8 cellular contexts compared by ENCODE assay signal in genomic region chr7:123624527-123625183, GRCh38. TPM values are rescaled to one million over a fixed set of nuclear protein-coding genes. Genes with fewer than 3 reads are reported as not detected.
DNase-seq lines count a peak whose midpoint lies in the region; ATAC-seq, FAIRE-seq and TF ChIP-seq lines count a peak whose summit lies in the region.

No MANE protein-coding gene starts in this region.

- H3K27me3 ChIP-seq in HL-60 (ENCODE audit: insufficient read depth, poor library complexity, severe bottlenecking), result no peaks in the 10 kb centered on the region

- H3K27ac Mint-ChIP-seq in osteocyte (ENCODE audit: unreplicated experiment), result no peak overlapping the region

- no peaks in the 10 kb centered on the region for H3K9me3 Mint-ChIP-seq in osteocyte (ENCODE audit: unreplicated experiment)

- H3K27me3 Mint-ChIP-seq in osteocyte (ENCODE audit: unreplicated experiment), result no peaks in the 10 kb centered on the region

- H3K36me3 Mint-ChIP-seq in osteocyte (ENCODE audit: unreplicated experiment), result no peaks in the 10 kb centered on the region

- TF ChIP-seq CTCF in D721Med (IDR thresholded peaks at IDR 0.05; ENCODE audit: insufficient read depth, missing control alignments), result peak; percentile 48
- peak; percentile 38 for TF ChIP-seq CTCF in HL-60 (IDR thresholded peaks at IDR 0.05; ENCODE audit: insufficient read depth, low read length)
- peak; percentile 44 for TF ChIP-seq CTCF in osteocyte (IDR thresholded peaks at IDR 0.05)

- H3K4me3 Mint-ChIP-seq in osteocyte (ENCODE audit: unreplicated experiment), result no peak overlapping the region

- DNase-seq in D721Med (ENCODE audit: insufficient read length, low spot score), result no peak
- peak in 1 of 2 experiments; percentile 37 for DNase-seq in HL-60 (ENCODE audit: low read depth in 1 of 2, low spot score in 1 of 2)
- peak; percentile 56 for DNase-seq in ecto neural progenitor cell (ENCODE audit: low spot score)
- DNase-seq in osteocyte (ENCODE audit: extremely low spot score, unreplicated experiment), result no peak
- DNase-seq in frontal cortex (ENCODE audit: low spot score in 2 of 2), result no peak
- DNase-seq in middle frontal gyrus (ENCODE audit: extremely low spot score, low spot score), result no peak

- ATAC-seq in GM21390 (IDR thresholded peaks at IDR 0.05; ENCODE audit: unreplicated experiment), result peak; percentile 97
- peak; percentile 35 to 45 for ATAC-seq in activated CD4-positive, CD25-positive, alpha-beta regulatory T cell treated with anti-CD3 and anti-CD28 coated beads, Interleukin-2, amount 50 U/mL, for 24 hours

- FAIRE-seq in D721Med (lab: Jason Lieb, UNC), result no peak
- no peak for FAIRE-seq in frontal cortex (lab: Jason Lieb, UNC)

- H3K27ac ChIP-seq in HL-60 (replicated peaks), result no peak overlapping the region

- no peak overlapping the region for H3K4me3 ChIP-seq in HL-60 (replicated peaks; ENCODE audit: insufficient read depth, low read length)

- H3K4me1 Mint-ChIP-seq in osteocyte (ENCODE audit: unreplicated experiment), result no peaks in the 10 kb centered on the region

RNA-seq across cellular contexts. Expression of gene ASB15, which starts 23.0 kb away (rescaled TPM):
- total RNA-seq in osteocyte (not detected in 2 replicates), frontal cortex (not detected)

RNA-seq across cellular contexts. Expression of gene LMOD2, which starts 31.0 kb away (rescaled TPM):
- total RNA-seq in osteocyte (not detected in 2 replicates), frontal cortex (not detected)
